ENCODE assay signal across 20 cellular contexts in the genomic region with DNA sequence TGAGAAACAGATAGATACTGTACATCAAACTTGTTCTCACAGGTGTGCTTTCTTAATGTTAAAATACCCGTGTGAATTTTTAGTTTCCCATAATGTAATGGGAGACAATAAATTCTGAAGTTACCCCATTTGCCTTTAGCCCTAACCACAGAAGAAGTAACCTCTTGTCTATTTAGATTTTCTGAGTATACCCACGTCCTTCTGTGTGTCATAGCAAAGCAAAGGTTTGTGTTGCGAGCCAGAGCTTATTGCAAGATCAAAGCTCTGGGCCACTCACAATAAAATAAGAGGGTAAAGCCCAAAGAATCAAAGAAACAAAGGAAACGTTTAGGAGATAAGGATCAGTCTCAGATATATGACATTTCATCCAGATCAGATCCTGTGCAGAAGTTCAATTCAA.
"Had no signal": no experiment of that assay in that cellular context is flagged by ENCODE, and none has a peak within 500 bp of the region (broad histone marks: within the 10 kb centered on the region; RNA-seq: fewer than 3 reads in every experiment).

No MANE protein-coding gene starts in this region.

- DNase-seq: activated CD4-positive, alpha-beta T cell treated with anti-CD3 and anti-CD28 coated beads, Interleukin-2, amount 50 U/mL, for 4 hours; activated effector memory CD4-positive, alpha-beta T cell treated with anti-CD3 and anti-CD28 coated beads, Interleukin-2, amount 50 U/mL, for 16 hours; activated T-cell treated with anti-CD3 and anti-CD28 coated beads, Interleukin-2, amount 50 U/mL, for 24 hours; brain microvascular endothelial cell; cerebellar nuclear complex; endodermal cell; islet precursor cell; left lung; occipital lobe; right cardiac atrium; spleen; stimulated activated CD4-positive, alpha-beta T cell treated with anti-CD3 and anti-CD28 coated beads, Interleukin-1b, Interleukin-23, amount 100 ng/mL, for 48 hours; stimulated activated naive B cell treated with anti-CD40 and anti-IgM and Interleukin-4, amounts not matched to agents 10 μg/mL and 1 μg/mL and 100 μg/mL, for 72 hours; substantia nigra; trophoblast cell had no signal

- H3K27ac ChIP-seq: brain microvascular endothelial cell, left lung, spleen had no signal

- H3K4me1 Mint-ChIP-seq: stimulated activated naive B cell treated with anti-CD40 and anti-IgM and Interleukin-4, amounts not matched to agents 10 μg/mL and 1 μg/mL and 100 μg/mL, for 72 hours had no signal

- H3K36me3 Mint-ChIP-seq: activated naive CD8-positive, alpha-beta T cell; natural killer cell treated with Interleukin-12 subunit alpha and Interleukin-12 subunit beta and Interleukin-15 and Interleukin-18, amount 100 ng/mL, for 72 hours; stimulated activated naive B cell treated with anti-CD40 and anti-IgM and Interleukin-4, amounts not matched to agents 10 μg/mL and 1 μg/mL and 100 μg/mL, for 72 hours had no signal

- H3K4me3 ChIP-seq: left lung, spleen had no signal

- H3K4me1 ChIP-seq: left lung, spleen had no signal

- H3K9me3 Mint-ChIP-seq: endodermal cell; T-helper 2 cell treated with Interferon-gamma antibody and Interleukin-4, amounts not matched to agents 5 μg/mL and 100 μg/mL, for 36 hours had no signal

- H3K27me3 Mint-ChIP-seq: activated T-cell treated with anti-CD3 and anti-CD28 coated beads, Interleukin-2, amount 50 U/mL, for 24 hours; natural killer cell treated with Interleukin-12 subunit alpha and Interleukin-12 subunit beta and Interleukin-15 and Interleukin-18, amount 100 ng/mL, for 72 hours; progenitor cell of endocrine pancreas had no signal

- H3K36me3 ChIP-seq: brain microvascular endothelial cell, left lung, spleen had no signal

- H3K27ac Mint-ChIP-seq: activated naive CD8-positive, alpha-beta T cell; activated T-cell treated with anti-CD3 and anti-CD28 coated beads, Interleukin-2, amount 50 U/mL, for 24 hours; endodermal cell; natural killer cell treated with Interleukin-12 subunit alpha and Interleukin-12 subunit beta and Interleukin-15 and Interleukin-18, amount 100 ng/mL, for 72 hours; progenitor cell of endocrine pancreas; stimulated activated naive B cell treated with anti-CD40 and anti-IgM and Interleukin-4, amounts not matched to agents 10 μg/mL and 1 μg/mL and 100 μg/mL, for 72 hours; T-helper 2 cell treated with Interferon-gamma antibody and Interleukin-4, amounts not matched to agents 5 μg/mL and 100 μg/mL, for 36 hours had no signal

- H3K9me3 ChIP-seq: left lung, spleen had no signal

- H3K27me3 ChIP-seq: brain microvascular endothelial cell, left lung, spleen had no signal

- ATAC-seq: esophagus mucosa; left lung; natural killer cell treated with Interleukin-12 subunit alpha and Interleukin-12 subunit beta and Interleukin-15 and Interleukin-18, amount 100 ng/mL, for 72 hours; right cardiac atrium; stimulated activated naive B cell treated with anti-CD40 and anti-IgM and Interleukin-4, amounts not matched to agents 10 μg/mL and 1 μg/mL and 100 μg/mL, for 72 hours had no signal

- H3K4me3 Mint-ChIP-seq: activated naive CD8-positive, alpha-beta T cell; activated T-cell treated with anti-CD3 and anti-CD28 coated beads, Interleukin-2, amount 50 U/mL, for 24 hours; endodermal cell; natural killer cell treated with Interleukin-12 subunit alpha and Interleukin-12 subunit beta and Interleukin-15 and Interleukin-18, amount 100 ng/mL, for 72 hours; stimulated activated naive B cell treated with anti-CD40 and anti-IgM and Interleukin-4, amounts not matched to agents 10 μg/mL and 1 μg/mL and 100 μg/mL, for 72 hours; T-helper 2 cell treated with Interferon-gamma antibody and Interleukin-4, amounts not matched to agents 5 μg/mL and 100 μg/mL, for 36 hours had no signal
